8 cellular contexts compared by ENCODE assay signal in genomic region chr6:89368107-89368506, GRCh38. TPM values are rescaled to one million over a fixed set of nuclear protein-coding genes. Genes with fewer than 3 reads are reported as not detected.
A peak's percentile ranks its signal among the peaks of the same experiment; 100 is the strongest.
DNase-seq lines count a peak whose midpoint lies in the region; ATAC-seq and TF ChIP-seq lines count a peak whose summit lies in the region.

No MANE protein-coding gene starts in this region.

- CTCF ChIA-PET in Caco-2 (lab: Charles Lee) = interaction anchor here (0.6 to 1.4 kb wide), 2 partner anchors 16 to 59 kb away, joined by 3 read pairs; no protein-coding TSS in a partner anchor

- H3K9me3 Mint-ChIP-seq in Caco-2 (ENCODE audit: unreplicated experiment) = no peaks in the 10 kb centered on the region

- H3K4me3 ChIP-seq in Caco-2 (ENCODE audit: low read depth, low read length) = no peak overlapping the region

- no peaks in the 10 kb centered on the region for H3K36me3 Mint-ChIP-seq in Caco-2 (ENCODE audit: insufficient read depth, unreplicated experiment)

- H3K9me3 ChIP-seq in Caco-2 = no peaks in the 10 kb centered on the region

- H3K27ac Mint-ChIP-seq in Caco-2 (ENCODE audit: unreplicated experiment) = no peak overlapping the region

- POLR2A ChIA-PET in Caco-2 (lab: Charles Lee) = interaction anchor here (0.7 kb wide), 1 partner anchor 15 kb away, joined by 3 read pairs; the partner anchor contains the start of gene UBE2J1

- peak in 1 of 2 experiments; percentile 66 for DNase-seq in Caco-2
- DNase-seq in HUDEP-2 (lab: John Stamatoyannopoulos, UW; ENCODE audit: unreplicated experiment in 76 of 76) = peak in 39 of 76 experiments; percentile 14 to 68 (median 39)
- peak; percentile 34 for DNase-seq in SKM-1 (lab: John Stamatoyannopoulos, UW; ENCODE audit: unreplicated experiment)
- DNase-seq in anterior cingulate cortex (lab: John Stamatoyannopoulos, UW) = peak in 34 of 58 donors; percentile 3 to 76 (median 28)
- peak; percentile 56 to 67 for DNase-seq in hippocampal formation (lab: John Stamatoyannopoulos, UW)
- peak in 2 of 3 donors; percentile 54 to 73 for DNase-seq in stimulated activated CD4-positive, alpha-beta T cell treated with anti-CD3 and anti-CD28 coated beads, Interleukin-12 subunit alpha, Interleukin-12 subunit beta, amount 100 ng/mL, for 48 hours (ENCODE audit: low read depth in 2 of 3, low spot score in 1 of 3)
- DNase-seq in NCI-H526 treated with DMSO at 0.1 percent for 48 hours (lab: John Stamatoyannopoulos, UW) = no peak

- H3K4me3 Mint-ChIP-seq in Caco-2 (ENCODE audit: unreplicated experiment) = no peak overlapping the region

- no peaks in the 10 kb centered on the region for H3K4me1 Mint-ChIP-seq in Caco-2 (ENCODE audit: low read depth, unreplicated experiment)

- H3K27me3 Mint-ChIP-seq in Caco-2 (ENCODE audit: insufficient read depth, unreplicated experiment) = no peaks in the 10 kb centered on the region

- no peaks in the 10 kb centered on the region for H3K36me3 ChIP-seq in Caco-2 (ENCODE audit: control insufficient read depth, insufficient read depth, low read length)

- no peaks in the 10 kb centered on the region for H3K4me1 ChIP-seq in Caco-2

- peak; percentile 62 to 68 for TF ChIP-seq CTCF in Caco-2 (IDR thresholded peaks at IDR 0.05; ENCODE audit: insufficient read depth in 1 of 2, low read depth in 1 of 2, low read length in 1 of 2, severe bottlenecking in 1 of 2, unreplicated experiment in 1 of 2)

- intact Hi-C loops in Caco-2 (cut with micrococcal nuclease; ENCODE audit: unreplicated experiment) = loop anchor here (1.0 to 2.0 kb wide), 3 partner anchors 242 to 385 kb away; no protein-coding TSS in a partner anchor

- no peaks in the 10 kb centered on the region for H3K27me3 ChIP-seq in Caco-2 (replicated peaks; ENCODE audit: control insufficient read depth, insufficient read depth, low read length)

- BruUV-seq in Caco-2 (replicated peaks; lab: Mats Ljungman, UMichigan) = no TSS peak

- no peak for ATAC-seq in GM19452 (IDR thresholded peaks at IDR 0.05; ENCODE audit: unreplicated experiment)

RNA-seq across cellular contexts. Expression of gene UBE2J1, which starts 15.6 kb away (rescaled TPM):
- 23.1 and 23.5 TPM in 2 replicates for total RNA-seq in Caco-2 (2022)

RNA-seq across cellular contexts. Expression of gene RRAGD, which starts 44.0 kb away (rescaled TPM):
- 5.9 and 8.0 TPM in 2 replicates for total RNA-seq in Caco-2 (2022)

RNA-seq across cellular contexts. Expression of gene GABRR2, which starts 53.0 kb away (rescaled TPM):
- total RNA-seq in Caco-2 (2022) = 0.29 TPM in 1 of 2 replicates, not detected in the other
